26 cellular contexts compared by ENCODE assay signal in genomic region chr5:121319292-121319691, GRCh38.
"Had no signal": no experiment of that assay in that cellular context is flagged by ENCODE, and none has a peak within 500 bp of the region (broad histone marks: within the 10 kb centered on the region; RNA-seq: fewer than 3 reads in every experiment).

No MANE protein-coding gene starts in this region.

- H3K27ac ChIP-seq: left lung, neural progenitor cell, ovary, prostate gland, suprapubic skin, thoracic aorta, tibial artery, uterus had no signal

- H3K4me1 ChIP-seq: left lung, neural progenitor cell, prostate gland, suprapubic skin, tibial artery, uterus had no signal

- H3K4me2 ChIP-seq: neural progenitor cell, smooth muscle cell had no signal

- H3K4me3 ChIP-seq: left lung, lung, neural progenitor cell, ovary, prostate gland, smooth muscle cell, suprapubic skin, thoracic aorta, tibial artery, uterus had no signal

- H3K36me3 ChIP-seq: left lung, neural progenitor cell, ovary, prostate gland, suprapubic skin, thoracic aorta, tibial artery, uterus had no signal

- FAIRE-seq: keratinocyte had no signal

- H3K27me3 ChIP-seq: left lung, neural progenitor cell, ovary, suprapubic skin, tibial artery, uterus had no signal

- DNase-seq: hippocampal formation; left colon; mesendoderm; naive B cell; natural killer cell; nephron progenitor cell; ovary; retina; right cardiac atrium; stimulated activated CD4-positive, alpha-beta T cell treated with anti-CD3 and anti-CD28 coated beads, Interleukin-12 subunit alpha, Interleukin-12 subunit beta, amount 100 ng/mL, for 4 hours; stimulated activated CD4-positive, alpha-beta T cell treated with anti-CD3 and anti-CD28 coated beads, Interleukin-15, amount 100 ng/mL, for 24 hours; stimulated activated CD4-positive, alpha-beta T cell treated with anti-CD3 and anti-CD28 coated beads, Interleukin-2, amount 100 ng/mL, for 24 hours; stimulated activated CD4-positive, alpha-beta T cell treated with anti-CD3 and anti-CD28 coated beads, Interleukin-4, amount 100 ng/mL, for 24 hours; stimulated activated naive CD4-positive, alpha-beta T cell; tibial artery; trophoblast cell; uterus had no signal

- H3K9me3 ChIP-seq: left lung, ovary, prostate gland, suprapubic skin, thoracic aorta, tibial artery, uterus had no signal

- H2AFZ ChIP-seq: neural progenitor cell had no signal

- H3K9ac ChIP-seq: neural progenitor cell had no signal

- ATAC-seq: left colon; left lung; natural killer cell; right cardiac atrium; stimulated activated effector memory CD8-positive, alpha-beta T cell treated with anti-CD3 and anti-CD28 coated beads, Interleukin-12 subunit alpha, Interleukin-12 subunit beta, amount 100 ng/mL, for 72 hours had no signal
